19 cellular contexts compared by ENCODE assay signal in the genomic region with DNA sequence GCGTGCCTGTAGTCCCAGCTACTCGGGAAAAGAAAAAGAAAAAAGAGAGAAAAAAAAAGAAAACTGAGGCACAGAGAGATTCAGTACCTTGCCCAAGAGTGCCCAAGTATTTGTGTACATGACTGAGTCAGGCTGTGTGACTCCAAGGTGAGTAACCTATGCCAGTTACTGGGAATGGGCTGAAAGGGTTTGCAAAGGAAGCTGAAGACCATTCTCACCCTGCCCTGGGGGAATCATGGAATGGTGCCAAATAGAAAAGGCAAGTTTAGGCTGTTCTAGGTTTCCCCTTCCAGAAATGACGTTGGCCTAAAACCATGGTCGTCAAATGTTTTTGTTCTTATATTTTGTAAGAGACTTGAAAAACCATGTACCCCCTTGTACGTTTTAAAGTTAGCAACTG.
"Had no signal": no experiment of that assay in that cellular context is flagged by ENCODE, and none has a peak within 500 bp of the region (broad histone marks: within the 10 kb centered on the region; RNA-seq: fewer than 3 reads in every experiment).

No MANE protein-coding gene starts in this region.

- H3K27me3 ChIP-seq: cardiac muscle cell, dorsolateral prefrontal cortex, esophagus muscularis mucosa, thyroid gland had no signal

- H3K36me3 ChIP-seq: cardiac muscle cell, esophagus muscularis mucosa, neutrophil, thyroid gland had no signal

- H3K79me2 ChIP-seq: parathyroid adenoma had no signal

- ATAC-seq: natural killer cell; stimulated activated memory B cell treated with anti-CD40 and anti-IgM and Interleukin-4, amounts not matched to agents 10 μg/mL and 1 μg/mL and 100 μg/mL, for 72 hours had no signal

- DNase-seq: activated CD4-positive, alpha-beta memory T cell treated with anti-CD3 and anti-CD28 coated beads for 36 hours; activated naive CD4-positive, alpha-beta T cell treated with anti-CD3 and anti-CD28 coated beads, Interleukin-2, amount 10 ng/mL, durations not matched to agents 7 days and 5 days; activated T-cell treated with anti-CD3 and anti-CD28 coated beads, Interleukin-2, amount 50 U/mL, for 24 hours; dorsolateral prefrontal cortex; glutamatergic neuron; kidney glomerular epithelial cell; mesendoderm; natural killer cell; retina; stimulated activated CD4-positive, alpha-beta T cell treated with anti-CD3 and anti-CD28 coated beads, Interleukin-2, amount 100 ng/mL, for 48 hours; T1000; thyroid gland had no signal

- H3K9me3 ChIP-seq: esophagus muscularis mucosa, neutrophil, thyroid gland had no signal

- H3K4me3 ChIP-seq: cardiac muscle cell, dorsolateral prefrontal cortex, esophagus muscularis mucosa, thyroid gland had no signal

- FAIRE-seq: astrocyte had no signal

- H3K4me1 ChIP-seq: parathyroid adenoma, thyroid gland had no signal

- H3K27ac ChIP-seq: cardiac muscle cell, dorsolateral prefrontal cortex, esophagus muscularis mucosa, neutrophil, parathyroid adenoma, thyroid gland, VCaP had no signal

- H3K9ac ChIP-seq: parathyroid adenoma had no signal

- H2AFZ ChIP-seq: parathyroid adenoma had no signal
